ENCODE assay signal across 8 cellular contexts in the genomic region with DNA sequence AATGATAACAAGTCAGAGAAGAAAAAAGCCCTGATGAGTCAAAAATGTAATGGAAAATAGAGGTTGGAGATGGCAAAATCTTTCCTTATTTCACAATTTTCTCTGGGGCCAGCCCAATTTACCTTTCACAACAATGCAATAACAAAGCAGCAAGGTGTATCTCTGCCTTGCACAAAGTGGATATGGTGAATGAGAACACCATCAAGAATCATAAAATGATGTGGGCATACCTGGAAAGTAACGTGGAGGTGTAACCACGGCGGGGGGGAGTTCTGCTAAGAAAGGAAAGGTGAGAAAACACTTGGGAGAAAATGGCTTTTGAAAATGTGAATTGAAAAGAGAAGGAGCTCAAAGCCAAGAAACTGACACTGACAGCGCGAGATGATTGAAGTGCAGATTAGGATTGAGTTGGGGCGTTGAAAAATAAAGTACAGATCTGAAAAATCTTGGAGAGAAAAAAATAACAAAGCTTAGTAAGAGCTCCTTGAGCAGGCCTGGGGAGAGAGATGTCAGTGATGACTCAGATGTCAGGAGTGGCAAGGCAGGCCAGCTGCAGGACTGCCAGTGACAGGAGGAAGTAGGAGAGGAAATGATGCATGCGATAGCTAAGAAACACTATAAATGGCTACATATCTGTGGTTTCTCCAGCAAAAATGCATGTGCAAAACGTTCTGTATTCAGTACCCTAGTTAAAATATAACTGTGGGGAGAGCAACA.
A peak's percentile ranks its signal among the peaks of the same experiment; 100 is the strongest.
DNase-seq lines count a peak whose midpoint lies in the region; ATAC-seq and FAIRE-seq lines count a peak whose summit lies in the region.

No MANE protein-coding gene starts in this region.

- FAIRE-seq in HTR-8/SVneo (lab: Jason Lieb, UNC), result peak; percentile 54

- peak; percentile 94 for ATAC-seq in GM21423 (IDR thresholded peaks at IDR 0.05; ENCODE audit: unreplicated experiment)

- DNase-seq in DMS53 (lab: John Stamatoyannopoulos, UW) (peak; percentile 90), HTR-8/SVneo (ENCODE audit: insufficient read length, low spot score) (peak; percentile 93), T-helper 22 cell (ENCODE audit: low read depth) (peak; percentile 73), brain pericyte (ENCODE audit: low read depth, low spot score) (peak; percentile 86), kidney tubule cell (ENCODE audit: low spot score) (peak; percentile 100), cerebellar cortex (ENCODE audit: low spot score) (no peak)
- peak; percentile 68 for DNase-seq in stimulated activated CD4-positive, alpha-beta T cell treated with anti-CD3 and anti-CD28 coated beads, Interleukin-4, amount 100 ng/mL, for 24 hours
